8 cellular contexts compared by ENCODE assay signal in genomic region chr14:73757876-73758391, GRCh38. TPM values are rescaled to one million over a fixed set of nuclear protein-coding genes. Genes with fewer than 3 reads are reported as not detected.
DNase-seq lines count a peak whose midpoint lies in the region; ATAC-seq and TF ChIP-seq lines count a peak whose summit lies in the region.

No MANE protein-coding gene starts in this region.

- H3K9ac ChIP-seq in smooth muscle cell (ENCODE audit: low read depth), result peak overlapping the region; percentile 78

- WGBS in smooth muscle cell (ENCODE audit: low lambda C conversion rate), result 73% methylated on average over 10 of the region's 10 CpGs

- peaks cover 68% of the 10 kb centered on the region for H4K20me1 ChIP-seq in smooth muscle cell (ENCODE audit: low read depth)

- peaks cover 11% of the 10 kb centered on the region for H3F3A ChIP-seq in smooth muscle cell (ENCODE audit: low read depth)

- H3K4me3 ChIP-seq in HAP-1, result peak overlapping the region; percentile 59
- peak overlapping the region; percentile 76 for H3K4me3 ChIP-seq in WI38 (ENCODE audit: low read depth, low read length)
- peak overlapping the region; percentile 96 for H3K4me3 ChIP-seq in smooth muscle cell

- H3K4me1 ChIP-seq in HAP-1, result peaks cover 23% of the 10 kb centered on the region
- H3K4me1 ChIP-seq in foreskin keratinocyte, result peaks cover 47% of the 10 kb centered on the region
- H3K4me1 ChIP-seq in smooth muscle cell (ENCODE audit: low read depth), result peaks cover 37% of the 10 kb centered on the region

- H3K9me3 ChIP-seq in HAP-1 (no peaks in the 10 kb centered on the region), smooth muscle cell (replicated peaks; ENCODE audit: low read depth) (no peaks in the 10 kb centered on the region)

- TF ChIP-seq CTCF in WI38 (IDR thresholded peaks at IDR 0.05; ENCODE audit: low read depth, low read length), result no peak
- no peak for TF ChIP-seq CTCF in foreskin keratinocyte (conservative IDR thresholded peaks at IDR 0.05)
- no peak for TF ChIP-seq CTCF in smooth muscle cell (IDR thresholded peaks at IDR 0.05; ENCODE audit: borderline replicate concordance, insufficient read depth, poor library complexity, severe bottlenecking)

- peaks cover 80% of the 10 kb centered on the region for H3K79me2 ChIP-seq in smooth muscle cell (ENCODE audit: low read depth)

- no peak for ATAC-seq in foreskin keratinocyte

- in situ Hi-C loops in HAP-1 (cut with MboI; ENCODE audit: low sequenced_read_pairs), result no loop called here

- H3K36me3 ChIP-seq in HAP-1 (replicated peaks), result peaks cover 4% of the 10 kb centered on the region
- no peaks in the 10 kb centered on the region for H3K36me3 ChIP-seq in smooth muscle cell (ENCODE audit: low read depth)

- peak overlapping the region; percentile 98 for H3K4me2 ChIP-seq in smooth muscle cell

- DNase-seq in HAP-1 (ENCODE audit: low spot score in 2 of 2), result no peak
- DNase-seq in foreskin keratinocyte, result no peak
- no peak for DNase-seq in smooth muscle cell (lab: John Stamatoyannopoulos, UW; ENCODE audit: unreplicated experiment)
- no peak for DNase-seq in GDM1 (lab: John Stamatoyannopoulos, UW)
- no peak for DNase-seq in DMS79 (lab: John Stamatoyannopoulos, UW)
- no peak for DNase-seq in HuH-7 (ENCODE audit: low spot score)
- no peak for DNase-seq in activated CD8-positive, alpha-beta memory T cell treated with anti-CD3 and anti-CD28 coated beads for 24 hours

- H2AFZ ChIP-seq in smooth muscle cell (ENCODE audit: low read depth), result no peak overlapping the region

- H3K27ac ChIP-seq in foreskin keratinocyte (peak overlapping the region; percentile 61), smooth muscle cell (ENCODE audit: low read depth) (peak overlapping the region; percentile 88)

- H3K27me3 ChIP-seq in HAP-1 (ENCODE audit: low read depth) (no peaks in the 10 kb centered on the region), foreskin keratinocyte (no peaks in the 10 kb centered on the region), smooth muscle cell (ENCODE audit: low read depth) (no peaks in the 10 kb centered on the region)

RNA-seq across cellular contexts. Expression of gene PNMA1, which starts 43.8 kb away (rescaled TPM):
- total RNA-seq in foreskin keratinocyte (12.2 and 13.6 TPM in 2 replicates), smooth muscle cell (16.5 and 22.4 TPM in 2 replicates)
- polyA plus RNA-seq in foreskin keratinocyte (9.6 TPM in 2 replicates), smooth muscle cell (43.5 and 52.7 TPM in 2 replicates)
